In genomic region chr19:8385566-8385965, GRCh38 we compare ENCODE assay signal across 11 cellular contexts. TPM values are rescaled to one million over a fixed set of nuclear protein-coding genes. Genes with fewer than 3 reads are reported as not detected.
DNase-seq lines count a peak whose midpoint lies in the region; ATAC-seq, FAIRE-seq and TF ChIP-seq lines count a peak whose summit lies in the region.
"Not testable (repeated sequence)": the region's sequence is repeated elsewhere in the genome, so short reads cannot be mapped to it uniquely, and the experiment has no call there.
"Had no signal": no experiment of that assay in that cellular context is flagged by ENCODE, and none has a peak within 500 bp of the region (broad histone marks: within the 10 kb centered on the region; RNA-seq: fewer than 3 reads in every experiment).

No MANE protein-coding gene starts in this region.

- BruUV-seq in PC-3 (replicated peaks; lab: Mats Ljungman, UMichigan), result not testable (repeated sequence)

- dilution Hi-C loops in keratinocyte (cut with MboI; ENCODE audit: extremely low pct_ligation_motif_present, low sequenced_read_pairs), result not testable (repeated sequence)

- not testable (repeated sequence) for H3K9ac ChIP-seq in PC-3 (ENCODE audit: low read length); keratinocyte (ENCODE audit: control insufficient read depth, extremely low read depth, insufficient read depth, low read length)

- H3K9me3 ChIP-seq in PC-3 (ENCODE audit: low read length); keratinocyte (ENCODE audit: control insufficient read depth, low read depth, low read length); psoas muscle; thyroid gland: not testable (repeated sequence)

- peaks cover 26% of the 10 kb centered on the region for H3K4me1 ChIP-seq in PC-3 (ENCODE audit: insufficient read depth, low read length)
- not testable (repeated sequence) for H3K4me1 ChIP-seq in keratinocyte (ENCODE audit: control insufficient read depth, extremely low read depth, insufficient read depth, low read length)
- H3K4me1 ChIP-seq in psoas muscle, result peaks cover 11% of the 10 kb centered on the region
- H3K4me1 ChIP-seq in thyroid gland, result peaks cover 20 to 37% of the 10 kb centered on the region in 2 donors

- H3K27ac ChIP-seq in PC-3 (ENCODE audit: low read length), result peak overlapping the region; percentile 31; the same call in 1 of the 2 replicates
- not testable (repeated sequence) for H3K27ac ChIP-seq in keratinocyte (ENCODE audit: control insufficient read depth, insufficient read depth, low read length)
- H3K27ac ChIP-seq in psoas muscle, result peak overlapping the region; percentile 12
- H3K27ac ChIP-seq in thyroid gland, result peak overlapping the region; percentile 51 to 73 (median 52)

- H3K36me3 ChIP-seq in PC-3 (ENCODE audit: low read depth, low read length); keratinocyte (ENCODE audit: control insufficient read depth in 2 of 2, extremely low read depth in 1 of 2, insufficient read depth in 2 of 2, low read length in 2 of 2); psoas muscle (ENCODE audit: insufficient read depth in 1 of 2, low read depth in 1 of 2); thyroid gland: not testable (repeated sequence)

- H4K20me1 ChIP-seq in PC-3 (ENCODE audit: low read length); keratinocyte (ENCODE audit: control insufficient read depth, extremely low read depth, insufficient read depth, low read length): not testable (repeated sequence)

- TF ChIP-seq CTCF in PC-3 (conservative IDR thresholded peaks at IDR 0.05; ENCODE audit: low read depth, low read length); endothelial cell (IDR thresholded peaks at IDR 0.05; ENCODE audit: unreplicated experiment); keratinocyte (optimal IDR thresholded peaks at IDR 0.05 in 1 of 3, IDR thresholded peaks at IDR 0.05 in 1 of 3, conservative IDR thresholded peaks at IDR 0.05 in 1 of 3; ENCODE audit: extremely low read depth in 1 of 3, insufficient read depth in 2 of 3, low read length in 3 of 3); mesothelial cell of epicardium (IDR thresholded peaks at IDR 0.05; ENCODE audit: unreplicated experiment); psoas muscle (IDR thresholded peaks at IDR 0.05); thyroid gland (IDR thresholded peaks at IDR 0.05): not testable (repeated sequence)

- CTCF ChIA-PET in PC-3 (lab: Charles Lee), result interaction anchor here (0.7 kb wide), 1 partner anchor 30 kb away, joined by 4 read pairs; no protein-coding TSS in a partner anchor

- not testable (repeated sequence) for H3K79me2 ChIP-seq in PC-3 (ENCODE audit: low read length); keratinocyte (ENCODE audit: control insufficient read depth, insufficient read depth, low read length)

- H3K4me1 Mint-ChIP-seq in endothelial cell (ENCODE audit: unreplicated experiment), result peaks cover 61% of the 10 kb centered on the region
- peaks cover 20% of the 10 kb centered on the region for H3K4me1 Mint-ChIP-seq in mesothelial cell of epicardium

- DNase-seq in DMS53 treated with DMSO at 0.1 percent for 48 hours (lab: John Stamatoyannopoulos, UW; ENCODE audit: unreplicated experiment) (peak; percentile 58), PC-3 (peak; percentile 53)
- not testable (repeated sequence) for DNase-seq in endothelial cell (ENCODE audit: low spot score); keratinocyte (ENCODE audit: low read depth, low spot score); mesothelial cell of epicardium (ENCODE audit: low spot score in 2 of 2, unreplicated experiment in 2 of 2); psoas muscle; thyroid gland

- ATAC-seq in PC-3, psoas muscle: not testable (repeated sequence)

- H3K4me2 ChIP-seq in PC-3 (ENCODE audit: low read length) (peak overlapping the region; percentile 22; the same call in 1 of the 2 replicates), keratinocyte (ENCODE audit: control insufficient read depth, extremely low read depth, insufficient read depth, low read depth, low read length) (peak overlapping the region; percentile 37)

- FAIRE-seq in keratinocyte (lab: Jason Lieb, UNC), result not testable (repeated sequence)

- WGBS in psoas muscle, 3 donors, result 90 to 91% (median 91%) methylated on average over 3 of the region's 3 CpGs
- 63 to 66% methylated on average over 3 of the region's 3 CpGs for WGBS in thyroid gland, 2 donors

- intact Hi-C loops in PC-3 (cut with micrococcal nuclease); psoas muscle (cut with DNase I); thyroid gland (cut with DNase I): not testable (repeated sequence)

- not testable (repeated sequence) for H3K4me3 Mint-ChIP-seq in endothelial cell (ENCODE audit: unreplicated experiment); mesothelial cell of epicardium

- not testable (repeated sequence) for H3K9me3 Mint-ChIP-seq in endothelial cell (ENCODE audit: unreplicated experiment); mesothelial cell of epicardium

- not testable (repeated sequence) for TF ChIP-seq POLR2A in thyroid gland (IDR thresholded peaks at IDR 0.05)

- H3K27me3 ChIP-seq in PC-3 (ENCODE audit: low read length); keratinocyte (ENCODE audit: control insufficient read depth, extremely low read depth, insufficient read depth, low read length); psoas muscle (ENCODE audit: insufficient read depth in 3 of 3, low read length in 2 of 3); thyroid gland: not testable (repeated sequence)

- H3K36me3 Mint-ChIP-seq in endothelial cell (ENCODE audit: low read depth, unreplicated experiment), result peaks cover 18% of the 10 kb centered on the region
- not testable (repeated sequence) for H3K36me3 Mint-ChIP-seq in mesothelial cell of epicardium

- POLR2A ChIA-PET in PC-3 (lab: Charles Lee; ENCODE audit: unreplicated experiment), result not testable (repeated sequence)

- not testable (repeated sequence) for H3F3A ChIP-seq in PC-3 (ENCODE audit: low read length, unreplicated experiment)

- H3K9me1 ChIP-seq in keratinocyte (ENCODE audit: control insufficient read depth, extremely low read depth, insufficient read depth, low read length), result not testable (repeated sequence)

- not testable (repeated sequence) for H2AFZ ChIP-seq in PC-3 (ENCODE audit: low read length); keratinocyte (ENCODE audit: control insufficient read depth, low read length)

- H3K4me3 ChIP-seq in PC-3 (ENCODE audit: low read length); keratinocyte (ENCODE audit: control insufficient read depth in 2 of 3, extremely low read depth in 1 of 3, insufficient read depth in 2 of 3, low read depth in 1 of 3, low read length in 3 of 3); psoas muscle; thyroid gland (replicated peaks in 1 of 3): not testable (repeated sequence)

- not testable (repeated sequence) for H3K27me3 Mint-ChIP-seq in endothelial cell (ENCODE audit: unreplicated experiment); mesothelial cell of epicardium (ENCODE audit: low read depth)

- H3K27ac Mint-ChIP-seq in endothelial cell (ENCODE audit: unreplicated experiment) (peak overlapping the region; percentile 81), mesothelial cell of epicardium (peak overlapping the region; percentile 54)

- not testable (repeated sequence) for H3K9me2 ChIP-seq in PC-3 (replicated peaks; ENCODE audit: low read length)

RNA-seq across cellular contexts. Expression of gene RAB11B, which starts 4.6 kb away (rescaled TPM):
- total RNA-seq in PC-3 (2014; rRNA removed) (29.7 and 43.6 TPM in 2 replicates), endothelial cell (ENCODE audit: unreplicated experiment) (130 TPM), mesothelial cell of epicardium (150 to 151 TPM (median 150 TPM) in 3 replicates), psoas muscle (100 to 1,000 TPM in 1 of 4 donors, 10 to 100 TPM in 3; 77.1 to 130 (median 82.2) TPM), thyroid gland (100 to 1,000 TPM in 2 of 4 donors, 10 to 100 TPM in 2; 91.2 to 137 (median 113) TPM)
- polyA plus RNA-seq in keratinocyte (14.3 to 40.8 TPM (median 17.0 TPM) in 3 replicates), psoas muscle (10 to 100 TPM; 43.9 to 59.9 (median 56.9) TPM)
- polyA plus RNA-seq in keratinocyte (2011; ENCODE audit: low read depth), result 21.0 TPM
- 17.2 and 41.2 TPM in 2 replicates for polyA plus RNA-seq in keratinocyte (2011; cell fraction: cytosol; rRNA removed)
- polyA plus RNA-seq in keratinocyte (2011; cell fraction: nucleus; rRNA removed), result 42.2 and 51.7 TPM in 2 replicates
- polyA plus RNA-seq in keratinocyte (2012; ENCODE audit: low replicate concordance), result 66.3 and 94.2 TPM in 2 replicates
- polyA minus RNA-seq in keratinocyte, result 19.0 to 35.3 TPM (median 20.4 TPM) in 3 replicates
- polyA minus RNA-seq in keratinocyte (2011; cell fraction: cytosol; rRNA and poly(A)+ RNA removed), result 80.6 TPM
- polyA minus RNA-seq in keratinocyte (2011; cell fraction: nucleus; rRNA and poly(A)+ RNA removed), result 21.7 and 30.6 TPM in 2 replicates

RNA-seq across cellular contexts. Expression of gene ANGPTL4, which starts 21.6 kb away (rescaled TPM):
- 6.7 and 10.7 TPM in 2 replicates for total RNA-seq in PC-3 (2014; rRNA removed)
- 14.3 TPM for total RNA-seq in endothelial cell (ENCODE audit: unreplicated experiment)
- 102 to 143 TPM (median 112 TPM) in 3 replicates for polyA plus RNA-seq in keratinocyte
- 42.6 TPM for polyA plus RNA-seq in keratinocyte (2011; ENCODE audit: low read depth)
- polyA plus RNA-seq in keratinocyte (2011; cell fraction: cytosol; rRNA removed), result 20.5 and 50.0 TPM in 2 replicates
- 301 and 381 TPM in 2 replicates for polyA plus RNA-seq in keratinocyte (2011; cell fraction: nucleus; rRNA removed)
- 40.6 and 139 TPM in 2 replicates for polyA plus RNA-seq in keratinocyte (2012; ENCODE audit: low replicate concordance)
- 28.6 to 76.7 TPM (median 39.9 TPM) in 3 replicates for polyA minus RNA-seq in keratinocyte
- 118 TPM for polyA minus RNA-seq in keratinocyte (2011; cell fraction: cytosol; rRNA and poly(A)+ RNA removed)
- polyA minus RNA-seq in keratinocyte (2011; cell fraction: nucleus; rRNA and poly(A)+ RNA removed), result 224 and 291 TPM in 2 replicates
- 2.0 to 3.7 TPM (median 3.5 TPM) in 3 replicates for total RNA-seq in mesothelial cell of epicardium
- 100 to 1,000 TPM in 1 of 4 donors, 10 to 100 TPM in 3; 10.7 to 118 (median 44.7) TPM for total RNA-seq in psoas muscle
- 100 to 1,000 TPM in 1 of 3 donors, 10 to 100 TPM in 2; 17.2 to 235 (median 19.1) TPM for polyA plus RNA-seq in psoas muscle
- 10 to 100 TPM; 19.9 to 99.8 (median 46.6) TPM for total RNA-seq in thyroid gland
- total RNA-seq: CD4-positive, alpha-beta T cell; GM12878; HT1080 had no signal

RNA-seq across cellular contexts. Expression of gene MARCHF2, which starts 27.5 kb away (rescaled TPM):
- 58.6 and 58.7 TPM in 2 replicates for total RNA-seq in PC-3 (2014; rRNA removed)
- 58.2 TPM for total RNA-seq in endothelial cell (ENCODE audit: unreplicated experiment)
- polyA plus RNA-seq in keratinocyte, result 13.7 to 24.4 TPM (median 20.5 TPM) in 3 replicates
- polyA plus RNA-seq in keratinocyte (2011; ENCODE audit: low read depth), result 4.1 TPM
- 11.3 and 32.9 TPM in 2 replicates for polyA plus RNA-seq in keratinocyte (2011; cell fraction: cytosol; rRNA removed)
- 7.8 and 11.6 TPM in 2 replicates for polyA plus RNA-seq in keratinocyte (2011; cell fraction: nucleus; rRNA removed)
- polyA plus RNA-seq in keratinocyte (2012; ENCODE audit: low replicate concordance), result 19.0 and 22.9 TPM in 2 replicates
- 12.4 to 26.9 TPM (median 24.2 TPM) in 3 replicates for polyA minus RNA-seq in keratinocyte
- 67.7 TPM for polyA minus RNA-seq in keratinocyte (2011; cell fraction: cytosol; rRNA and poly(A)+ RNA removed)
- polyA minus RNA-seq in keratinocyte (2011; cell fraction: nucleus; rRNA and poly(A)+ RNA removed), result 8.1 and 9.8 TPM in 2 replicates
- 20.7 to 21.4 TPM (median 21.4 TPM) in 3 replicates for total RNA-seq in mesothelial cell of epicardium
- 10 to 100 TPM; 47.7 to 56.0 (median 52.2) TPM for total RNA-seq in psoas muscle
- polyA plus RNA-seq in psoas muscle, result 10 to 100 TPM; 32.8 to 55.6 (median 48.9) TPM
- 100 to 1,000 TPM; 168 to 245 (median 215) TPM for total RNA-seq in thyroid gland

RNA-seq across cellular contexts. Expression of gene KANK3, which starts 42.5 kb away (rescaled TPM):
- total RNA-seq in PC-3 (2014; rRNA removed) (0.81 and 0.87 TPM in 2 replicates), endothelial cell (ENCODE audit: unreplicated experiment) (109 TPM), mesothelial cell of epicardium (1.8 to 2.3 TPM (median 2.1 TPM) in 3 replicates), psoas muscle (10 to 100 TPM in 2 of 4 donors, 1 to 10 TPM in 2; 7.1 to 14.2 (median 9.7) TPM), thyroid gland (10 to 100 TPM; 21.1 to 49.7 (median 30.5) TPM)
- polyA plus RNA-seq in keratinocyte (0.15 to 0.27 TPM (median 0.16 TPM) in 3 replicates), psoas muscle (1 to 10 TPM; 5.1 to 9.4 (median 7.7) TPM)
- 0.14 TPM for polyA plus RNA-seq in keratinocyte (2011; ENCODE audit: low read depth)
- polyA plus RNA-seq in keratinocyte (2011; cell fraction: cytosol; rRNA removed), result 0.13 TPM in 1 of 2 replicates, not detected in the other
- polyA plus RNA-seq in keratinocyte (2011; cell fraction: nucleus; rRNA removed), result 0.37 and 0.38 TPM in 2 replicates
- polyA plus RNA-seq in keratinocyte (2012; ENCODE audit: low replicate concordance), result 0.13 and 0.48 TPM in 2 replicates
- polyA minus RNA-seq in keratinocyte, result 0.07 to 0.10 TPM in 2 of 3 replicates, not detected in the other
- not detected for polyA minus RNA-seq in keratinocyte (2011; cell fraction: cytosol; rRNA and poly(A)+ RNA removed)
- polyA minus RNA-seq in keratinocyte (2011; cell fraction: nucleus; rRNA and poly(A)+ RNA removed), result not detected in 2 replicates
- total RNA-seq: HT1080 had no signal
- polyA plus RNA-seq: GM23248 had no signal

RNA-seq across cellular contexts. Expression of gene HNRNPM, which starts 59.2 kb away (rescaled TPM):
- total RNA-seq in PC-3 (2014; rRNA removed), result 165 and 287 TPM in 2 replicates
- 223 TPM for total RNA-seq in endothelial cell (ENCODE audit: unreplicated experiment)
- 45.7 to 126 TPM (median 110 TPM) in 3 replicates for polyA plus RNA-seq in keratinocyte
- 170 TPM for polyA plus RNA-seq in keratinocyte (2011; ENCODE audit: low read depth)
- 67.4 and 87.1 TPM in 2 replicates for polyA plus RNA-seq in keratinocyte (2011; cell fraction: cytosol; rRNA removed)
- polyA plus RNA-seq in keratinocyte (2011; cell fraction: nucleus; rRNA removed), result 99.1 and 124 TPM in 2 replicates
- polyA plus RNA-seq in keratinocyte (2012; ENCODE audit: low replicate concordance), result 78.3 and 223 TPM in 2 replicates
- 22.8 to 47.5 TPM (median 44.6 TPM) in 3 replicates for polyA minus RNA-seq in keratinocyte
- polyA minus RNA-seq in keratinocyte (2011; cell fraction: cytosol; rRNA and poly(A)+ RNA removed), result 93.0 TPM
- 54.0 and 57.5 TPM in 2 replicates for polyA minus RNA-seq in keratinocyte (2011; cell fraction: nucleus; rRNA and poly(A)+ RNA removed)
- 249 to 259 TPM (median 252 TPM) in 3 replicates for total RNA-seq in mesothelial cell of epicardium
- 10 to 100 TPM; 73.2 to 92.2 (median 84.1) TPM for total RNA-seq in psoas muscle
- 100 to 1,000 TPM in 2 of 3 donors, 10 to 100 TPM in 1; 53.2 to 146 (median 118) TPM for polyA plus RNA-seq in psoas muscle
- total RNA-seq in thyroid gland, result 100 to 1,000 TPM in 2 of 4 donors, 10 to 100 TPM in 2; 79.3 to 138 (median 97.2) TPM
